ENCODE assay signal across 15 cellular contexts in genomic region chr6:158674342-158674969, GRCh38.
"Had no signal": no experiment of that assay in that cellular context is flagged by ENCODE, and none has a peak within 500 bp of the region (broad histone marks: within the 10 kb centered on the region; RNA-seq: fewer than 3 reads in every experiment).

No MANE protein-coding gene starts in this region.

- FAIRE-seq: islet of Langerhans had no signal

- ATAC-seq: activated CD4-positive, CD25-positive, alpha-beta regulatory T cell treated with anti-CD3 and anti-CD28 coated beads, Interleukin-2, amount 50 U/mL, for 24 hours; left cardiac atrium had no signal

- DNase-seq: activated naive CD4-positive, alpha-beta T cell treated with anti-CD3 and anti-CD28 coated beads for 36 hours; caudate nucleus; foreskin fibroblast; left cardiac atrium; nucleus accumbens; retina; stimulated activated naive CD4-positive, alpha-beta T cell treated with Interleukin-2 at 50 U/mL for 16 hours; transverse colon had no signal

- H3K27ac ChIP-seq: epithelial cell of prostate, transverse colon had no signal

- H3K27me3 ChIP-seq: transverse colon had no signal

- H3K4me3 ChIP-seq: lung, transverse colon had no signal

- H3K27ac Mint-ChIP-seq: activated naive CD4-positive, alpha-beta T cell treated with anti-CD3 and anti-CD28 coated beads for 36 hours; brain; endodermal cell; nephron had no signal

- H3K9me3 ChIP-seq: transverse colon had no signal

- H3K9me3 Mint-ChIP-seq: activated naive CD4-positive, alpha-beta T cell treated with anti-CD3 and anti-CD28 coated beads for 36 hours had no signal

- H3K36me3 ChIP-seq: transverse colon had no signal

- H3K4me3 Mint-ChIP-seq: activated naive CD4-positive, alpha-beta T cell treated with anti-CD3 and anti-CD28 coated beads for 36 hours; brain; endodermal cell; nephron had no signal

- H3K4me1 ChIP-seq: transverse colon had no signal
